ENCODE assay signal across 26 cellular contexts in genomic region chr10:60346661-60347060, GRCh38.
"Had no signal": no experiment of that assay in that cellular context is flagged by ENCODE, and none has a peak within 500 bp of the region (broad histone marks: within the 10 kb centered on the region; RNA-seq: fewer than 3 reads in every experiment).

No MANE protein-coding gene starts in this region.

- H3K27ac ChIP-seq: adrenal gland, brain microvascular endothelial cell, gastroesophageal sphincter, hepatocyte had no signal

- H3K4me1 ChIP-seq: adrenal gland had no signal

- FAIRE-seq: astrocyte, endometrium, kidney, small intestine had no signal

- H3K4me2 ChIP-seq: hepatocyte had no signal

- H3K79me2 ChIP-seq: hepatocyte had no signal

- H2AFZ ChIP-seq: hepatocyte had no signal

- H3K4me3 ChIP-seq: adrenal gland, gastroesophageal sphincter, hepatocyte, tibial nerve had no signal

- H3K27me3 ChIP-seq: adrenal gland, brain microvascular endothelial cell, gastroesophageal sphincter, hepatocyte, tibial nerve had no signal

- ATAC-seq: gastroesophageal sphincter; left colon; sciatic nerve; stimulated activated effector memory CD8-positive, alpha-beta T cell treated with anti-CD3 and anti-CD28 coated beads, Interleukin-12 subunit alpha, Interleukin-12 subunit beta, amount 100 ng/mL, for 72 hours had no signal

- H3K36me3 ChIP-seq: adrenal gland, brain microvascular endothelial cell, gastroesophageal sphincter, tibial nerve had no signal

- H3K9me3 ChIP-seq: adrenal gland, gastroesophageal sphincter, tibial nerve had no signal

- DNase-seq: activated CD4-positive, alpha-beta memory T cell treated with anti-CD3 and anti-CD28 coated beads for 36 hours; activated CD4-positive, alpha-beta T cell treated with anti-CD3 and anti-CD28 coated beads, Interleukin-2, amount 10 ng/mL, durations not matched to agents 24 days and 14 days; activated CD4-positive, CD25-positive, alpha-beta regulatory T cell treated with anti-CD3 and anti-CD28 coated beads, Interleukin-2, amount 50 U/mL, for 72 hours; activated CD8-positive, alpha-beta memory T cell treated with anti-CD3 and anti-CD28 coated beads, Interleukin-2, amount 50 U/mL, for 4 hours; activated effector memory CD4-positive, alpha-beta T cell treated with anti-CD3 and anti-CD28 coated beads, Interleukin-2, amount 50 U/mL, for 16 hours; activated naive CD4-positive, alpha-beta T cell treated with anti-CD3 and anti-CD28 coated beads for 36 hours; activated naive CD8-positive, alpha-beta T cell treated with anti-CD3 and anti-CD28 coated beads for 36 hours; activated T-cell treated with anti-CD3 and anti-CD28 coated beads, Interleukin-2, amount 50 U/mL, for 1 hour; adrenal gland; brain microvascular endothelial cell; central memory CD4-positive, alpha-beta T cell; dermis blood vessel endothelial cell; effector CD8-positive, alpha-beta T cell; kidney; left colon; mammary epithelial cell; small intestine; stimulated activated CD4-positive, alpha-beta T cell treated with anti-CD3 and anti-CD28 coated beads, Interleukin-4, amount 100 ng/mL, for 24 hours; T-helper 2 cell had no signal
